Comparison of ENCODE assay signal across 11 cellular contexts in the genomic region with DNA sequence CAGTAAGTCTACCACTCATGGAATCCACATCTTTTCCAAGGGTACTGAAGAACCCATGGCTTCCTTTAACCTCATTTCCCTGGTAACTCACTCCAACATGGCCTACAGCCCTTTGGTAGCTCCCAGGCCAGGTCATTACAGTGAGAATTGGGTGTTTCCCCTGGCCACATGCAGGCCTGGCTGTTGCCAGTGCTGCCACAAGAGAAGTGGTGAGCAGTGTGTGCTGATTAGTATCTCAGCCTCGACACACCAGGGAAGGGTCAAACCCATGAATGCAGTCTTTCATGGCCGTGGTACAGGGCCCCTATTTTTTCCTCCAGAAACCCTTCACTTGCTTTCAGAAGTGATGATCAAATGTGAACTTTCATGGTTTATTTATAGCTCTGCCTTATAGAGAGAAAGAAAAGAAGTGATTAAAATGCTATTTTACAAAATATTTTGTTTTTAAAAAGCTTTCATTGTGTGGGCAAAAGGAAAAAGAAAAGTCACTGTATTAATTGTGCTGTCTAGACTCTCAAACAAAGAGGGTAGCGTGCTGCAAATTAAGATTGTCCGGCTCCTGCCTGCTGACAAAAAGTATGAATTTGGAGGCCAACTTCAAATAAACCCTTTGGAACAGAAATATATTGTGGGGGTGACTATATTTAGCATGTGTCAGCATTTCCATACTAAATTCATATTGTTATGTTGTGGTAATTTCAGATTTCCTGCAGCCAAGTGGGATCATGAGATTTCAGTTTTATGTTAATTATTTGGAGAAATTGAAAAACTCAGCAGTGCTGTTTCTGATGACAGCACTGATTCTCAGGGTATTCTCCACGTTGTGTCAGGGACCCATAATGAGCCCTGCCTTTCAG.
DNase-seq lines count a peak whose midpoint lies in the region; ATAC-seq, FAIRE-seq and TF ChIP-seq lines count a peak whose summit lies in the region.
"Had no signal": no experiment of that assay in that cellular context is flagged by ENCODE, and none has a peak within 500 bp of the region (broad histone marks: within the 10 kb centered on the region; RNA-seq: fewer than 3 reads in every experiment).

No MANE protein-coding gene starts in this region.

- H3K9me3 ChIP-seq in T-helper 17 cell (ENCODE audit: control insufficient read depth, low read length, poor library complexity, severe bottlenecking) (no peaks in the 10 kb centered on the region), gastroesophageal sphincter (no peaks in the 10 kb centered on the region)
- H3K9me3 ChIP-seq: tibial artery had no signal

- no peak overlapping the region for H3K4me3 ChIP-seq in gastroesophageal sphincter
- H3K4me3 ChIP-seq: tibial artery had no signal

- peaks cover 0 to 7% (median 3%) of the 10 kb centered on the region in 3 donors for H3K4me1 ChIP-seq in gastroesophageal sphincter

- H3K4me1 Mint-ChIP-seq in memory B cell = peaks cover 7% of the 10 kb centered on the region
- no peaks in the 10 kb centered on the region for H3K4me1 Mint-ChIP-seq in T-helper 17 cell

- ATAC-seq in GM21576 (IDR thresholded peaks at IDR 0.05; ENCODE audit: unreplicated experiment) (peak; percentile 71), HG03460 (IDR thresholded peaks at IDR 0.05; ENCODE audit: unreplicated experiment) (peak; percentile 88), memory B cell (ENCODE audit: low read depth) (no peak), T-helper 17 cell (no peak), GM19467 (IDR thresholded peaks at IDR 0.05; ENCODE audit: unreplicated experiment) (no peak), gastroesophageal sphincter (no peak)
- ATAC-seq: CD8-positive, alpha-beta T cell had no signal

- DNase-seq in GM18507 (ENCODE audit: extremely low spot score, insufficient read length, low read depth) (no peak), memory B cell (ENCODE audit: low spot score in 2 of 2) (no peak), NCI-H187 treated with DMSO at 0.1 percent for 48 hours (lab: John Stamatoyannopoulos, UW) (no peak), T-helper 17 cell (no peak)
- DNase-seq: CD8-positive, alpha-beta T cell; NCI-H2171 treated with DMSO at 0.1 percent for 48 hours; tibial artery had no signal

- no peaks in the 10 kb centered on the region for H3K36me3 Mint-ChIP-seq in memory B cell
- H3K36me3 Mint-ChIP-seq in T-helper 17 cell (ENCODE audit: low read depth) = no peaks in the 10 kb centered on the region
- H3K36me3 Mint-ChIP-seq: CD8-positive, alpha-beta T cell had no signal

- TF ChIP-seq POLR2A in gastroesophageal sphincter (IDR thresholded peaks at IDR 0.05) = no peak

- TF ChIP-seq EP300 in gastroesophageal sphincter (IDR thresholded peaks at IDR 0.05) = no peak

- H3K27ac ChIP-seq in gastroesophageal sphincter = peak overlapping the region in 1 of 4 donors; percentile 25
- H3K27ac ChIP-seq: tibial artery had no signal

- no peaks in the 10 kb centered on the region for H3K36me3 ChIP-seq in gastroesophageal sphincter
- H3K36me3 ChIP-seq: tibial artery had no signal

- no peak for TF ChIP-seq CTCF in gastroesophageal sphincter (IDR thresholded peaks at IDR 0.05)

- peak overlapping the region; percentile 59 for H3K27ac Mint-ChIP-seq in memory B cell
- no peak overlapping the region for H3K27ac Mint-ChIP-seq in T-helper 17 cell
- H3K27ac Mint-ChIP-seq: CD8-positive, alpha-beta T cell had no signal

- FAIRE-seq in GM18507 (lab: Jason Lieb, UNC) = peak; percentile 65

- no peak overlapping the region for H3K4me3 Mint-ChIP-seq in memory B cell
- H3K4me3 Mint-ChIP-seq in T-helper 17 cell = no peak overlapping the region
- H3K4me3 Mint-ChIP-seq: CD8-positive, alpha-beta T cell had no signal

- 68 to 77% methylated on average over 4 to 5 of the region's 5 CpGs for WGBS in gastroesophageal sphincter (ENCODE audit: low coverage in 1 of 2), 2 donors

- H3K9me3 Mint-ChIP-seq in memory B cell = no peaks in the 10 kb centered on the region
- H3K9me3 Mint-ChIP-seq: CD8-positive, alpha-beta T cell had no signal

- H3K27me3 Mint-ChIP-seq in memory B cell (no peaks in the 10 kb centered on the region), T-helper 17 cell (no peaks in the 10 kb centered on the region)

- H3K27me3 ChIP-seq in gastroesophageal sphincter = no peaks in the 10 kb centered on the region
- H3K27me3 ChIP-seq: tibial artery had no signal

Comparison
In these comparisons a context has a peak if more than half of its experiments do, and no peak if none do; other contexts are left out.
1. ATAC-seq: peak in GM21576 (single experiment) and HG03460 (single experiment); none in memory B cell (single experiment), T-helper 17 cell (single experiment), GM19467 (single experiment) and gastroesophageal sphincter (single experiment).